ENCODE assay signal across 9 cellular contexts in the genomic region with DNA sequence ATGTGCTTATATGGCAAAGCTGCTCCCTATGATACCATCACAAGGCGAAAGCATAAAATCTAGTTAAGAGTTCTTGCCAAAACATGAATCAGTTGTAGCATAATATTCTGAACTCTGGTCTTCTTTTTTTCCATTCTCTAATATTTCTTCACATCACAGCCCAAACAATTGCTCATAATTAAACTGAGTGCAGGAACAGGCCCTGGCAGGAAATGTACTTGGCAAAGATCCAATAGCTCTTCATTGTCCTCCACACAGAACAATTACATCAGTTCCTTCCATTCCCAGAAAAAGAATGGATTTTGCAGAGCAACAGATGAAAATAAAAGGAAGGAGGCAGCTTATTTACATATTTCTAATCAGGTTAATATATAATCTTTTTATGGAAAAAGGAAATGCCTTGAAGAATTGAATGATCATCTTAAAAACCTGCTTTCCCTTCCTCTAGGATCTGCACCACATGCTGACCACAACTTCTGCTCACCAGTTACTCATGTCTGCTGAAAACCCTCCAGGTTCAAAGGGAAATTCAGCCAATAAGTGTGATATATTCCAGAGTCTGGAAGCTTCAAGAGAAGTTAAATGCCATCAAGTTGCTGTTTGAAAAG.
DNase-seq lines count a peak whose midpoint lies in the region; ATAC-seq lines count a peak whose summit lies in the region.
"Had no signal": no experiment of that assay in that cellular context is flagged by ENCODE, and none has a peak within 500 bp of the region (broad histone marks: within the 10 kb centered on the region; RNA-seq: fewer than 3 reads in every experiment).

No MANE protein-coding gene starts in this region.

- H3K9me3 Mint-ChIP-seq in activated CD4-positive, alpha-beta memory T cell treated with anti-CD3 and anti-CD28 coated beads, Interleukin-2, amount 10 ng/mL, durations not matched to agents 7 days and 5 days, result no peaks in the 10 kb centered on the region

- peak; percentile 92 for ATAC-seq in HG03196 (IDR thresholded peaks at IDR 0.05; ENCODE audit: unreplicated experiment)

- no peak overlapping the region for H3K27ac Mint-ChIP-seq in activated CD4-positive, alpha-beta memory T cell treated with anti-CD3 and anti-CD28 coated beads, Interleukin-2, amount 10 ng/mL, durations not matched to agents 7 days and 5 days
- H3K27ac Mint-ChIP-seq: B cell had no signal

- POLR2A ChIA-PET in activated CD4-positive, alpha-beta memory T cell treated with anti-CD3 and anti-CD28 coated beads, Interleukin-2, amount 10 ng/mL, durations not matched to agents 7 days and 5 days (lab: Charles Lee), result no interaction called here

- H3K36me3 Mint-ChIP-seq in activated CD4-positive, alpha-beta memory T cell treated with anti-CD3 and anti-CD28 coated beads, Interleukin-2, amount 10 ng/mL, durations not matched to agents 7 days and 5 days (ENCODE audit: low read depth), result no peaks in the 10 kb centered on the region

- H3K4me1 Mint-ChIP-seq in activated CD4-positive, alpha-beta memory T cell treated with anti-CD3 and anti-CD28 coated beads, Interleukin-2, amount 10 ng/mL, durations not matched to agents 7 days and 5 days, result no peaks in the 10 kb centered on the region

- DNase-seq in NCI-H2107 treated with DMSO at 0.1 percent for 48 hours (lab: John Stamatoyannopoulos, UW; ENCODE audit: unreplicated experiment) (peak; percentile 26), NCI-H2107 (lab: John Stamatoyannopoulos, UW) (no peak), NCI-H446 treated with DMSO at 0.1 percent for 48 hours (lab: John Stamatoyannopoulos, UW) (peak; percentile 62), cerebellar cortex (ENCODE audit: low spot score) (peak; percentile 87), lung microvascular endothelial cell (ENCODE audit: low read depth in 2 of 2) (peak; percentile 98 to 99), NCI-H526 (lab: John Stamatoyannopoulos, UW) (no peak)
- DNase-seq in activated CD4-positive, alpha-beta memory T cell treated with anti-CD3 and anti-CD28 coated beads, Interleukin-2, amount 10 ng/mL, durations not matched to agents 7 days and 5 days, result no peak

- peaks cover 2% of the 10 kb centered on the region for H3K27me3 Mint-ChIP-seq in activated CD4-positive, alpha-beta memory T cell treated with anti-CD3 and anti-CD28 coated beads, Interleukin-2, amount 10 ng/mL, durations not matched to agents 7 days and 5 days

- CTCF ChIA-PET in activated CD4-positive, alpha-beta memory T cell treated with anti-CD3 and anti-CD28 coated beads, Interleukin-2, amount 10 ng/mL, durations not matched to agents 7 days and 5 days (lab: Charles Lee), result no interaction called here

- no peak overlapping the region for H3K4me3 Mint-ChIP-seq in activated CD4-positive, alpha-beta memory T cell treated with anti-CD3 and anti-CD28 coated beads, Interleukin-2, amount 10 ng/mL, durations not matched to agents 7 days and 5 days
- H3K4me3 Mint-ChIP-seq: B cell had no signal

Comparison
In these comparisons a context has a peak if more than half of its experiments do, and no peak if none do; other contexts are left out.
1. DNase-seq: peak in NCI-H2107 treated with DMSO at 0.1 percent for 48 hours (single experiment), NCI-H446 treated with DMSO at 0.1 percent for 48 hours (single experiment), cerebellar cortex (single experiment) and lung microvascular endothelial cell (2 of 2); none in NCI-H2107 (single experiment), activated CD4-positive, alpha-beta memory T cell treated with anti-CD3 and anti-CD28 coated beads, Interleukin-2, amount 10 ng/mL, durations not matched to agents 7 days and 5 days (single experiment) and NCI-H526 (0 of 2).